In the genomic region with DNA sequence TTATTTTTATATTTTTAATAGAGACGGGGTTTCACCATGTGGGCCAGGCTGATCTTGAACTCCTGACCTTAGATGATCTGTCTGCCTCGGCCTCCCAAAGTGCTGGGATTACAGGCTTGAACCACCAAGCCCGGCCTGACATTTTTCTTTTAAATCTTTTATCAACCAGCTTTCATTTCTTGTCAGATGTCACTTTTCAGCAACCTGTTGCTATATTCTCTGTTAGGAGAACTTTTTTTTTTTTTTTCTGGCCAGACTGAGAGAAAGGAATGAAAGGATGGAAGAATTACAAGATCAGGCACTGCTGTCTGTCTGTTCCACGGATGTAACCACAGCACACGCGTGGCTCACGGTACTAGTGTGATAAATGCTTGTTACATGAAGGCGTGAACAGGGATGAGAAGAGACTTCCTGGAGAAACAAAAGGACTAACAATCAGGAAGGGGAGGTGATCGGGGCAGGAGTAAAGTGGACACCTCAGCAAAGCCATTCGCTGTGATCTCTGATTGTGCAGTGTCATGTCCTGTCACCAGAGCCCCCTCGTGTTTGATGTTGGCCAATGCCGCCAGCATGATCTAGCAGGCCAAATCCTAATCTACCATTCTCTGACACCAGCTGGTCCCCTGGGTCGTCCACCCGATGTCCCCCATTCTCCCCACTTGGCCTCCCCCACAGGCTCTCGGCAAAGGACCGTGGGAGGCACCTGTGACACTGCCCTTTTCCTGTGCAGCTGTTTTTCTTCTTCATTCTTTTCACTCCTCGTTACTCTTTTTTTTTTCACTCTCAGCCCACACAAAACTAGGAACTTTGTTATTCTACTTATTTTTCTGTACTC, we compare ENCODE assay signal across 8 cellular contexts.
DNase-seq lines count a peak whose midpoint lies in the region; ATAC-seq and TF ChIP-seq lines count a peak whose summit lies in the region.

No MANE protein-coding gene starts in this region.

- peak; percentile 27 for DNase-seq in DMS 273 (lab: John Stamatoyannopoulos, UW; ENCODE audit: unreplicated experiment)
- DNase-seq in DMS 273 treated with DMSO at 0.1 percent for 48 hours (lab: John Stamatoyannopoulos, UW), result no peak
- peak; percentile 79 for DNase-seq in SK-MEL-5 (ENCODE audit: low read depth, low spot score)
- peak; percentile 42 for DNase-seq in kidney glomerular epithelial cell (lab: John Stamatoyannopoulos, UW)
- DNase-seq in stimulated activated CD4-positive, alpha-beta T cell treated with anti-CD3 and anti-CD28 coated beads, Interleukin-4, amount 100 ng/mL, for 1 hour, result peak; percentile 46

- H3K36me3 Mint-ChIP-seq in brain, result no peaks in the 10 kb centered on the region

- H3K27ac Mint-ChIP-seq in brain, result peak overlapping the region; percentile 71 to 99 (median 98)

- peak; percentile 34 for ATAC-seq in HG03135 (IDR thresholded peaks at IDR 0.05; ENCODE audit: unreplicated experiment)
- no peak for ATAC-seq in GM19324 (IDR thresholded peaks at IDR 0.05; ENCODE audit: low FRiP score, unreplicated experiment)

- peaks cover 61% of the 10 kb centered on the region for H3K4me1 Mint-ChIP-seq in brain

- no peaks in the 10 kb centered on the region for H3K27me3 Mint-ChIP-seq in brain

- H3K4me3 Mint-ChIP-seq in brain, result peak overlapping the region; percentile 48 to 89 (median 76)

- peak in 1 of 2 experiments; percentile 41 for TF ChIP-seq CTCF in brain (conservative IDR thresholded peaks at IDR 0.05)

- no peaks in the 10 kb centered on the region for H3K9me3 Mint-ChIP-seq in brain

- in situ Hi-C loops in SK-MEL-5 (cut with HindIII; ENCODE audit: low pct_unique_long_range_greater_than_20kb, low sequenced_read_pairs), result no loop called here
